In the genomic region with DNA sequence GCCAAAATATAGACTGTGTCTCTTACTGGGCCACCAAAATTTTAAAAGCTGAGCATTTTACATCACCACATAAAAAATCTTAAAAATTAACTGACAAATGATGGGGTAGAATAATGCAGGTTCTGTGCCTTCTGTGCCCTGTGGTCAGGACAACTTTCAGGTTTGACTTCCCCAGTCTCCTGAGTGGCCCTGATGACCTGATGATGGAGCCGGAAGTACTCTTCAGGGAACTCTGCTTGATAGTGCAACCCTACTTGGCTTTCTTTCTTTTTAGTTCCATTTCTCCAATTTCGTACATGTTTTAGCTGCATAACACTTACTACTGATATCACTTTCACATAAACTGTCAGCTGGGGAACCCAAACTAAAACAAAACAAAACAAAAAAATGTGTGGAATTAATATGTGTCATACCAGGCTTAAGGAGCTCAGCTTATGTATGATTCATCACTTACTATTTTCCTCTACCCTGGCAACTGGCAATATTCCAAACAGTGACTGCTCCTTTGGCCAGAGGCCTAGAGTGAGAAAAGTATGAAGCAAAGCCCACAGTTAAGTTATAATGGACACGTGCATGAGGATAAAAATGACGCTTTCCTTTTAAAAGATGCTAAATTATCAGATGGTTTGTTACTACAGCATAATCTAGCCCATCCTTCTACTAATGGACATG, we compare ENCODE assay signal across 8 cellular contexts.
DNase-seq lines count a peak whose midpoint lies in the region; ATAC-seq and TF ChIP-seq lines count a peak whose summit lies in the region.

No MANE protein-coding gene starts in this region.

- no peak for TF ChIP-seq CTCF in AG04449 (IDR thresholded peaks at IDR 0.05; ENCODE audit: insufficient read depth, low read length, missing control alignments)
- no peak for TF ChIP-seq CTCF in astrocyte of the spinal cord (IDR thresholded peaks at IDR 0.05; ENCODE audit: low read depth, low read length)

- intact Hi-C loops in left colon (cut with DNase I, micrococcal nuclease) = loop anchor here in 1 of 2 donors (10.0 kb wide), 1 partner anchor 162 kb away; no protein-coding TSS in a partner anchor

- in situ Hi-C loops in astrocyte of the spinal cord (cut with HindIII; ENCODE audit: low sequenced_read_pairs) = no loop called here

- ATAC-seq in left colon (peak; percentile 86), GM19328 (IDR thresholded peaks at IDR 0.05; ENCODE audit: unreplicated experiment) (no peak)

- H3K4me3 ChIP-seq in AG04449 (ENCODE audit: low read depth, low read length) = peak overlapping the region; percentile 35
- H3K4me3 ChIP-seq in astrocyte of the spinal cord (ENCODE audit: low read depth, low read length) = no peak overlapping the region

- POLR2A ChIA-PET in AG04449 (lab: Yijun Ruan, JAX) = no interaction called here

- DNase-seq in AG04449 (ENCODE audit: low read depth, low spot score) (peak; percentile 92), Kasumi-1 (lab: John Stamatoyannopoulos, UW) (peak; percentile 39 to 42), astrocyte of the spinal cord (ENCODE audit: low read depth, low spot score) (peak; percentile 98), left colon (peak in 1 of 2 donors; percentile 13), islet precursor cell (no peak), NCI-H128 (lab: John Stamatoyannopoulos, UW; ENCODE audit: unreplicated experiment) (no peak)
- no peak for DNase-seq in activated effector memory CD4-positive, alpha-beta T cell treated with anti-CD3 and anti-CD28 coated beads, Interleukin-2, amount 50 U/mL, for 16 hours

- CTCF ChIA-PET in AG04449 (lab: Yijun Ruan, JAX) = interaction anchor here (2.0 kb wide), 1 partner anchor 18 kb away, joined by 4 read pairs; no protein-coding TSS in a partner anchor

Comparison
In these comparisons a context has a peak if more than half of its experiments do, and no peak if none do; other contexts are left out.
1. DNase-seq: peak in AG04449 (single experiment), Kasumi-1 (2 of 2) and astrocyte of the spinal cord (single experiment); none in activated effector memory CD4-positive, alpha-beta T cell treated with anti-CD3 and anti-CD28 coated beads, Interleukin-2, amount 50 U/mL, for 16 hours (single experiment), islet precursor cell (single experiment) and NCI-H128 (single experiment).